17 cellular contexts compared by ENCODE assay signal in genomic region chr10:13775786-13776780, GRCh38.
DNase-seq lines count a peak whose midpoint lies in the region; ATAC-seq, FAIRE-seq and TF ChIP-seq lines count a peak whose summit lies in the region.
"Had no signal": no experiment of that assay in that cellular context is flagged by ENCODE, and none has a peak within 500 bp of the region (broad histone marks: within the 10 kb centered on the region; RNA-seq: fewer than 3 reads in every experiment).

No MANE protein-coding gene starts in this region.

- TF ChIP-seq CTCF in GM12878 (IDR thresholded peaks at IDR 0.05 in 2 of 3, conservative IDR thresholded peaks at IDR 0.05 in 1 of 3; ENCODE audit: control insufficient read depth in 2 of 3, extremely low read depth in 1 of 3, insufficient read depth in 1 of 3, low read depth in 3 of 3, low read length in 3 of 3) = no peak
- TF ChIP-seq CTCF in left ventricle myocardium inferior (IDR thresholded peaks at IDR 0.05; ENCODE audit: borderline replicate concordance) = no peak

- H2AFZ ChIP-seq in GM12878 (ENCODE audit: control insufficient read depth, low read depth, low read length) (peak overlapping the region; percentile 25; the same call in 1 of the 2 replicates), trophoblast cell (ENCODE audit: insufficient read depth, low read length, poor library complexity) (no peak overlapping the region)

- H2AK5ac ChIP-seq in trophoblast cell (ENCODE audit: low read length) = no peak overlapping the region

- H3K79me1 ChIP-seq in trophoblast cell (ENCODE audit: low read length) = peaks cover 4% of the 10 kb centered on the region

- no peak overlapping the region for H4K12ac ChIP-seq in trophoblast cell (ENCODE audit: low read depth, low read length)

- H3K27ac ChIP-seq in GM12878 (ENCODE audit: control insufficient read depth, insufficient read depth) (peak overlapping the region; percentile 36), trophoblast cell (ENCODE audit: low read depth, low read length) (no peak overlapping the region), left ventricle myocardium inferior (replicated peaks) (no peak overlapping the region)
- H3K27ac ChIP-seq: testis had no signal

- SMC1A ChIA-PET in GM12878 (lab: Charles Lee; ENCODE audit: uncharacterized antibody, unreplicated experiment) = interaction anchor here (0.6 to 9.7 kb wide), 24 partner anchors 9 to 233 kb away, joined by 3 to 189 read pairs (median 4); partner anchors contain the start of gene PRPF18

- no peak for TF ChIP-seq EP300 in GM12878 (IDR thresholded peaks at IDR 0.05; ENCODE audit: borderline replicate concordance in 1 of 2, control insufficient read depth in 1 of 2, low read depth in 2 of 2, low read length in 2 of 2)

- intact Hi-C loops in GM12878 (cut with micrococcal nuclease; ENCODE audit: unreplicated experiment) = loop anchor here (5.0 kb wide), 3 partner anchors 69 to 404 kb away; partner anchors contain the start of gene PRPF18
- intact Hi-C loops in left ventricle myocardium inferior (cut with micrococcal nuclease) = loop anchor here (5.0 to 10.0 kb wide), 2 partner anchors 61 to 164 kb away; no protein-coding TSS in a partner anchor
- intact Hi-C loops in posterior vena cava (cut with DNase I) = no loop called here

- H3K4me2 ChIP-seq in GM12878 (ENCODE audit: control insufficient read depth, insufficient read depth) (no peak overlapping the region), trophoblast cell (ENCODE audit: low read length) (no peak overlapping the region)

- FAIRE-seq in GM12878 (lab: Jason Lieb, UNC) = no peak
- FAIRE-seq: TTC549 had no signal

- no peak overlapping the region for H2BK120ac ChIP-seq in trophoblast cell (ENCODE audit: insufficient read depth, low read length, poor library complexity)

- no peak overlapping the region for H3K23ac ChIP-seq in trophoblast cell (ENCODE audit: low read length)

- in situ Hi-C loops in GM12878 (cut with MboI) = loop anchor here (5.0 to 10.0 kb wide), 2 partner anchors 109 to 401 kb away; no protein-coding TSS in a partner anchor

- no peaks in the 10 kb centered on the region; the same call in 1 of the 2 replicates for H3K79me2 ChIP-seq in GM12878 (ENCODE audit: control insufficient read depth, insufficient read depth, low read length)
- H3K79me2 ChIP-seq in trophoblast cell (ENCODE audit: control insufficient read depth, insufficient read depth, low read length, poor library complexity) = no peaks in the 10 kb centered on the region

- H3K27me3 ChIP-seq in GM12878 (replicated peaks in 1 of 2; ENCODE audit: control insufficient read depth in 2 of 2, insufficient read depth in 2 of 2, low read length in 1 of 2) (no peaks in the 10 kb centered on the region), trophoblast cell (ENCODE audit: insufficient read depth, low read length) (no peaks in the 10 kb centered on the region), left ventricle myocardium inferior (ENCODE audit: low read depth) (no peaks in the 10 kb centered on the region)
- H3K27me3 ChIP-seq: testis had no signal

- no peak overlapping the region for H2BK5ac ChIP-seq in trophoblast cell (ENCODE audit: low read depth, low read length, poor library complexity)

- BruUV-seq in GM12878 (replicated peaks; lab: Mats Ljungman, UMichigan) = no TSS peak

- no peak overlapping the region for H4K8ac ChIP-seq in trophoblast cell (ENCODE audit: low read depth, low read length)

- POLR2A ChIA-PET in GM12878 (lab: Charles Lee) = interaction anchor here (0.5 to 2.4 kb wide), 10 partner anchors 11 to 405 kb away, joined by 3 to 19 read pairs (median 4); no protein-coding TSS in a partner anchor

- H3K4me1 ChIP-seq in GM12878 (ENCODE audit: control insufficient read depth, insufficient read depth, low read length) (peaks cover 18% of the 10 kb centered on the region), trophoblast cell (ENCODE audit: control insufficient read depth in 1 of 2, insufficient read depth in 2 of 2, low read length in 2 of 2) (peaks cover 0 to 2% of the 10 kb centered on the region in 2 experiments), left ventricle myocardium inferior (peaks cover 23% of the 10 kb centered on the region)
- H3K4me1 ChIP-seq: testis had no signal

- H2BK12ac ChIP-seq in trophoblast cell (ENCODE audit: low read length) = no peak overlapping the region

- H3K4me3 ChIP-seq in GM12878 (no peak overlapping the region), trophoblast cell (ENCODE audit: low read depth, low read length) (no peak overlapping the region), left ventricle myocardium inferior (no peak overlapping the region)
- H3K4me3 ChIP-seq: testis had no signal

- no peak overlapping the region for H3K4ac ChIP-seq in trophoblast cell (ENCODE audit: low read depth, low read length)

- ATAC-seq in HG03378 (IDR thresholded peaks at IDR 0.05; ENCODE audit: unreplicated experiment) (peak; percentile 13), GM12878 (no peak)

- H3K9ac ChIP-seq in GM12878 (ENCODE audit: control insufficient read depth, insufficient read depth, low read length) (no peak overlapping the region), trophoblast cell (ENCODE audit: low read length) (no peak overlapping the region)

- H3K9me3 ChIP-seq in GM12878 (replicated peaks; ENCODE audit: control insufficient read depth, insufficient read depth, low read length) = no peaks in the 10 kb centered on the region; the same call in 2 of the 3 replicates
- H3K9me3 ChIP-seq in trophoblast cell (ENCODE audit: insufficient read depth, low read depth, low read length) = no peaks in the 10 kb centered on the region
- no peaks in the 10 kb centered on the region for H3K9me3 ChIP-seq in left ventricle myocardium inferior (replicated peaks)
- H3K9me3 ChIP-seq: testis had no signal

- H3K36me3 ChIP-seq in GM12878 (ENCODE audit: control insufficient read depth in 2 of 2, insufficient read depth in 2 of 2, low read length in 1 of 2) (0 out of 4 replicates have a peak, but pooled peaks cover 0 to 2% of the 10 kb centered on the region in 2 experiments), trophoblast cell (ENCODE audit: control insufficient read depth in 1 of 2, insufficient read depth in 2 of 2, low read length in 2 of 2) (no peaks in the 10 kb centered on the region), left ventricle myocardium inferior (peaks cover 5% of the 10 kb centered on the region)

- CTCF ChIA-PET in GM12878 (lab: Yijun Ruan, JAX) = interaction anchor here (0.6 to 3.1 kb wide), 24 partner anchors 10 to 404 kb away, joined by 3 to 31 read pairs (median 4); partner anchors contain the start of gene PRPF18

- no peak for TF ChIP-seq POLR2A in GM12878 (IDR thresholded peaks at IDR 0.05; ENCODE audit: low read depth, low read length)

- WGBS in GM12878 (ENCODE audit: insufficient coverage, insufficient replicate concordance, low lambda C conversion rate, missing lambda C conversion rate) = 62% methylated on average over 14 of the region's 14 CpGs
- no CpG with 5 or more reads among the region's 14 CpGs for WGBS in trophoblast cell (ENCODE audit: extremely low coverage, insufficient coverage, insufficient read length)

- H3K18ac ChIP-seq in trophoblast cell (ENCODE audit: low read length) = no peak overlapping the region

- H4K20me1 ChIP-seq in GM12878 (ENCODE audit: control insufficient read depth, insufficient read depth) = no peaks in the 10 kb centered on the region

- RAD21 ChIA-PET in GM12878 (lab: Charles Lee; ENCODE audit: unreplicated experiment) = interaction anchor here (0.7 to 9.5 kb wide), 24 partner anchors 10 to 319 kb away, joined by 3 to 100 read pairs (median 6); no protein-coding TSS in a partner anchor

- no peak for TF ChIP-seq RAD21 in GM12878 (IDR thresholded peaks at IDR 0.05; ENCODE audit: insufficient read depth, low read depth, low read length)

- DNase-seq in COLO829 (ENCODE audit: low spot score) (peak; percentile 87), GM12878 (ENCODE audit: low read depth, low spot score) (no peak), kidney tubule cell (ENCODE audit: low spot score) (peak; percentile 68), trophoblast cell (no peak), left ventricle myocardium inferior (no peak), NCI-H526 (lab: John Stamatoyannopoulos, UW) (no peak), posterior vena cava (ENCODE audit: low spot score) (no peak)
- DNase-seq: activated T-cell treated with anti-CD3 and anti-CD28 coated beads, Interleukin-2, amount 50 U/mL, for 1 hour; caudate nucleus; COR-L47; glutamatergic neuron; NCI-H2081; OCI-M1; posterior cingulate gyrus; testis had no signal

- no peak overlapping the region for H4K91ac ChIP-seq in trophoblast cell (ENCODE audit: low read depth, low read length)

- no peak overlapping the region for H3K14ac ChIP-seq in trophoblast cell (ENCODE audit: low read length)

TF ChIP-seq in GM12878, 131 proteins besides CTCF, POLR2A, EP300 and RAD21:
- TF ChIP-seq PAX5 (IDR thresholded peaks at IDR 0.05; ENCODE audit: borderline replicate concordance, low read depth, low read length) (peak; percentile 27; the same call in 1 of the 2 replicates), RUNX3 (IDR thresholded peaks at IDR 0.05; ENCODE audit: low read length) (peak; percentile 52; the same call in 1 of the 2 replicates), CHD4 (IDR thresholded peaks at IDR 0.05) (no peak), ATF7 (IDR thresholded peaks at IDR 0.05; ENCODE audit: low read depth) (peak; percentile 88)

Comparison
In these comparisons a context has a peak if more than half of its experiments do, and no peak if none do; other contexts are left out.
1. DNase-seq: peak in COLO829 (single experiment) and kidney tubule cell (single experiment); none in GM12878 (single experiment), trophoblast cell (0 of 2), left ventricle myocardium inferior (single experiment), NCI-H526 (0 of 2) and posterior vena cava (single experiment).
2. intact Hi-C loops: an anchor here in GM12878 (5.0 kb wide) and left ventricle myocardium inferior (5.0 to 10.0 kb wide); none called in posterior vena cava.